23 cellular contexts compared by ENCODE assay signal in the genomic region with DNA sequence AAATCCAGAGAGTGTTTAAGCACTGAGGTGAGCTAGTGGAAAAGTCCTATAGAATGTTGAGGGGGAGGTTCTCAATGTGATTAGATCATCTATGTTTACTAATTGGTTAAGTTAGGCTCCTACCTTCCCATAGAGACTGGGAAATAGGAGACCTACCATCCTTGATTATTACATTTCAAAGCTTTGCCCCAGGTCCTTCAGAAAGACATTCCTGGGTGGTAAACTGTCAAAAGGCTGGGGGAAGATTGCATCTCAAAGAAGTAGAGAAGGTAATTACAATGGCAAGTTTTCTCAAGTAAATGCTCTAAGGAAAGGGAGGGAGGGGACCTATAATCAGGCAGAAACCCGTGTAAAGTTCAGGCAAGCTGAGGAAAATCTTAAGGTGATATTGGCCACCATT.
A peak's percentile ranks its signal among the peaks of the same experiment; 100 is the strongest.
DNase-seq lines count a peak whose midpoint lies in the region; ATAC-seq and TF ChIP-seq lines count a peak whose summit lies in the region.
"Had no signal": no experiment of that assay in that cellular context is flagged by ENCODE, and none has a peak within 500 bp of the region (broad histone marks: within the 10 kb centered on the region; RNA-seq: fewer than 3 reads in every experiment).

No MANE protein-coding gene starts in this region.

- H3K36me3 Mint-ChIP-seq in GM23338 (ENCODE audit: low read depth) (no peaks in the 10 kb centered on the region; the same call in 2 of the 3 replicates), WTC11 (peaks cover 4% of the 10 kb centered on the region)
- H3K36me3 Mint-ChIP-seq: CD14-positive monocyte; CD8-positive, alpha-beta memory T cell had no signal

- H3K9me3 Mint-ChIP-seq in GM23338 (peaks cover 13% of the 10 kb centered on the region), WTC11 (peaks cover 5% of the 10 kb centered on the region; the same call in 1 of the 2 replicates)
- H3K9me3 Mint-ChIP-seq: CD4-positive, alpha-beta T cell; CD8-positive, alpha-beta memory T cell had no signal

- H3F3A ChIP-seq in GM23338 (replicated peaks; ENCODE audit: low read depth): no peaks in the 10 kb centered on the region

- 12 to 18% (median 14%) methylated on average over 1 of the region's 1 CpG for WGBS in psoas muscle, 3 donors

- no peak overlapping the region for H3K4me3 Mint-ChIP-seq in GM23338
- H3K4me3 Mint-ChIP-seq in WTC11: no peak overlapping the region
- H3K4me3 Mint-ChIP-seq: CD14-positive monocyte; CD4-positive, alpha-beta T cell; CD8-positive, alpha-beta memory T cell had no signal

- POLR2A ChIA-PET in WTC11 (lab: Charles Lee): no interaction called here

- no peak overlapping the region for H2AFZ ChIP-seq in GM23338
- H2AFZ ChIP-seq: GM23248 had no signal

- in situ Hi-C loops in GM13977 (cut with MboI; ENCODE audit: low pct_unique_long_range_greater_than_20kb, low sequenced_read_pairs, unreplicated experiment): no loop called here

- H3K4me1 Mint-ChIP-seq in GM23338 (no peaks in the 10 kb centered on the region; the same call in 2 of the 3 replicates), WTC11 (no peaks in the 10 kb centered on the region)
- H3K4me1 Mint-ChIP-seq: CD14-positive monocyte; CD8-positive, alpha-beta memory T cell had no signal

- TF ChIP-seq CTCF in GM23338 (conservative IDR thresholded peaks at IDR 0.05; ENCODE audit: low read depth in 2 of 2) (no peak), WTC11 (IDR thresholded peaks at IDR 0.05) (no peak), psoas muscle (IDR thresholded peaks at IDR 0.05) (no peak), GM13977 (IDR thresholded peaks at IDR 0.05; ENCODE audit: extremely low read depth, insufficient read depth, missing control alignments) (no peak)

- H4K20me1 ChIP-seq in GM23338 (replicated peaks; ENCODE audit: insufficient read depth): peaks cover 7% of the 10 kb centered on the region; the same call in 1 of the 2 replicates
- H4K20me1 ChIP-seq: BLaER1 treated with 17β-estradiol and CSF1 and Interleukin-3, amounts not matched to agents 10 nM and 100 nM had no signal

- H3K27me3 Mint-ChIP-seq in GM23338 (ENCODE audit: insufficient read depth, low read depth, poor library complexity) (peaks cover 93% of the 10 kb centered on the region), WTC11 (ENCODE audit: low read depth) (peaks cover 100% of the 10 kb centered on the region)
- H3K27me3 Mint-ChIP-seq: CD4-positive, alpha-beta T cell; CD8-positive, alpha-beta memory T cell had no signal

- H3K79me2 ChIP-seq in GM23338 (replicated peaks; ENCODE audit: insufficient read depth): no peaks in the 10 kb centered on the region

- H3K9me3 ChIP-seq in psoas muscle: no peaks in the 10 kb centered on the region
- H3K9me3 ChIP-seq in effector memory CD4-positive, alpha-beta T cell (ENCODE audit: control insufficient read depth, low read length): no peaks in the 10 kb centered on the region
- H3K9me3 ChIP-seq: A549; BE2C; BLaER1 treated with 17β-estradiol and CSF1 and Interleukin-3, amounts not matched to agents 10 nM and 100 nM had no signal

- intact Hi-C loops in psoas muscle (cut with DNase I): no loop called here

- CTCF ChIA-PET in WTC11 (lab: Charles Lee): no interaction called here

- H3K9me2 ChIP-seq in GM23338 (ENCODE audit: insufficient read depth): no peaks in the 10 kb centered on the region

- ATAC-seq in GM23338 (peak; percentile 97), WTC11 (peak; percentile 76), psoas muscle (no peak)
- ATAC-seq: A549 had no signal

- H3K27ac ChIP-seq in GM23338 (ENCODE audit: low read depth): no peak overlapping the region
- no peak overlapping the region for H3K27ac ChIP-seq in psoas muscle
- no peak overlapping the region for H3K27ac ChIP-seq in effector memory CD4-positive, alpha-beta T cell (ENCODE audit: insufficient read depth, low read length, poor library complexity, severe bottlenecking)
- H3K27ac ChIP-seq: A549; BLaER1 treated with 17β-estradiol and CSF1 and Interleukin-3, amounts not matched to agents 10 nM and 100 nM; GM23248 had no signal

- H3K27ac Mint-ChIP-seq in GM23338: no peak overlapping the region
- H3K27ac Mint-ChIP-seq in WTC11: no peak overlapping the region
- H3K27ac Mint-ChIP-seq: CD14-positive monocyte; CD4-positive, alpha-beta T cell; CD8-positive, alpha-beta memory T cell had no signal

- DNase-seq in GM23338 (ENCODE audit: low spot score): peak; percentile 58
- DNase-seq in WTC11 (ENCODE audit: low spot score): no peak
- DNase-seq in iPS DF 19.7 (ENCODE audit: low read depth, low spot score): peak; percentile 9
- peak; percentile 20 for DNase-seq in iPS-NIHi7 (ENCODE audit: extremely low spot score)
- no peak for DNase-seq in psoas muscle
- DNase-seq in ureter (ENCODE audit: low spot score): no peak
- DNase-seq in effector memory CD4-positive, alpha-beta T cell: no peak
- no peak for DNase-seq in GM13977 (ENCODE audit: low spot score)
- DNase-seq: 8988T; ACHN; AML-193; BE2C; CD4-positive, alpha-beta T cell; CD8-positive, alpha-beta memory T cell; DMS 273 treated with DMSO at 0.1 percent for 48 hours; DMS79; EL; GF-D8; GM23248; HCEC 1CT had no signal

- H3K4me1 ChIP-seq in GM23338 (ENCODE audit: insufficient read depth): no peaks in the 10 kb centered on the region
- H3K4me1 ChIP-seq in psoas muscle: no peaks in the 10 kb centered on the region
- no peaks in the 10 kb centered on the region for H3K4me1 ChIP-seq in effector memory CD4-positive, alpha-beta T cell (ENCODE audit: control insufficient read depth, insufficient read depth, low read length, poor library complexity, severe bottlenecking)
- H3K4me1 ChIP-seq: A549, BE2C had no signal

- H3K36me3 ChIP-seq in GM23338 (ENCODE audit: insufficient read depth) (no peaks in the 10 kb centered on the region), psoas muscle (ENCODE audit: insufficient read depth in 1 of 2, low read depth in 1 of 2) (no peaks in the 10 kb centered on the region)
- H3K36me3 ChIP-seq in effector memory CD4-positive, alpha-beta T cell (ENCODE audit: control insufficient read depth, insufficient read depth, low read length): no peaks in the 10 kb centered on the region
- H3K36me3 ChIP-seq: BE2C; BLaER1 treated with 17β-estradiol and CSF1 and Interleukin-3, amounts not matched to agents 10 nM and 100 nM had no signal

- H3K27me3 ChIP-seq in GM23338 (ENCODE audit: insufficient read depth) (peaks cover 100% of the 10 kb centered on the region), psoas muscle (ENCODE audit: insufficient read depth in 3 of 3, low read length in 2 of 3) (no peaks in the 10 kb centered on the region)
- H3K27me3 ChIP-seq in effector memory CD4-positive, alpha-beta T cell (replicated peaks; ENCODE audit: control insufficient read depth, insufficient read depth, low read length, poor library complexity, severe bottlenecking): no peaks in the 10 kb centered on the region
- H3K27me3 ChIP-seq: BE2C; BLaER1 treated with 17β-estradiol and CSF1 and Interleukin-3, amounts not matched to agents 10 nM and 100 nM had no signal

- no peak overlapping the region for H3K4me2 ChIP-seq in GM23338
- H3K4me2 ChIP-seq: A549; BLaER1 treated with 17β-estradiol and CSF1 and Interleukin-3, amounts not matched to agents 10 nM and 100 nM had no signal

- H3K4me3 ChIP-seq in GM23338 (no peak overlapping the region), psoas muscle (no peak overlapping the region)
- no peak overlapping the region for H3K4me3 ChIP-seq in effector memory CD4-positive, alpha-beta T cell (ENCODE audit: insufficient read depth, low read depth, low read length, poor library complexity, severe bottlenecking)
- H3K4me3 ChIP-seq: A549; BLaER1 treated with 17β-estradiol and CSF1 and Interleukin-3, amounts not matched to agents 10 nM and 100 nM; GM23248 had no signal

TF ChIP-seq in GM23338, 12 proteins besides CTCF, POLR2A, EP300 and RAD21 (continues in another document):
- TF ChIP-seq POLR2AphosphoS5 (IDR thresholded peaks at IDR 0.05; ENCODE audit: low read depth) (peak; percentile 59), CREB1 (CRISPR knock-in tag; IDR thresholded peaks at IDR 0.05; ENCODE audit: low read depth) (no peak), JUNB (IDR thresholded peaks at IDR 0.05; ENCODE audit: unreplicated experiment) (no peak), EZH2phosphoT487 (IDR thresholded peaks at IDR 0.05; ENCODE audit: unreplicated experiment) (no peak), STAT1 (IDR thresholded peaks at IDR 0.05; ENCODE audit: unreplicated experiment) (no peak)

TF ChIP-seq in WTC11, 78 proteins besides CTCF, POLR2A, EP300 and RAD21 (continues in another document):
- no peak for TF ChIP-seq ZBTB21 (CRISPR knock-in tag; IDR thresholded peaks at IDR 0.05; ENCODE audit: borderline replicate concordance)
- TF ChIP-seq HMGA2 (CRISPR knock-in tag; IDR thresholded peaks at IDR 0.05): no peak
- TF ChIP-seq NR3C1 (CRISPR knock-in tag; conservative IDR thresholded peaks at IDR 0.05; ENCODE audit: low read depth): no peak
- TF ChIP-seq RELA (CRISPR knock-in tag; IDR thresholded peaks at IDR 0.05; ENCODE audit: borderline replicate concordance): no peak
- no peak for TF ChIP-seq ZBTB43 (CRISPR knock-in tag; IDR thresholded peaks at IDR 0.05)
- TF ChIP-seq, protein P1, sequence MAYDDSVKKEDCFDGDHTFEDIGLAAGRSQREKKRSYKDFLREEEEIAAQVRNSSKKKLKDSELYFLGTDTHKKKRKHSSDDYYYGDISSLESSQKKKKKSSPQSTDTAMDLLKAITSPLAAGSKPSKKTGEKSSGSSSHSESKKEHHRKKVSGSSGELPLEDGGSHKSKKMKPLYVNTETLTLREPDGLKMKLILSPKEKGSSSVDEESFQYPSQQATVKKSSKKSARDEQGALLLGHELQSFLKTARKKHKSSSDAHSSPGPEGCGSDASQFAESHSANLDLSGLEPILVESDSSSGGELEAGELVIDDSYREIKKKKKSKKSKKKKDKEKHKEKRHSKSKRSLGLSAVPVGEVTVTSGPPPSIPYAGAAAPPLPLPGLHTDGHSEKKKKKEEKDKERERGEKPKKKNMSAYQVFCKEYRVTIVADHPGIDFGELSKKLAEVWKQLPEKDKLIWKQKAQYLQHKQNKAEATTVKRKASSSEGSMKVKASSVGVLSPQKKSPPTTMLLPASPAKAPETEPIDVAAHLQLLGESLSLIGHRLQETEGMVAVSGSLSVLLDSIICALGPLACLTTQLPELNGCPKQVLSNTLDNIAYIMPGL (CRISPR knock-in tag; IDR thresholded peaks at IDR 0.05): no peak
- TF ChIP-seq TP53 (CRISPR knock-in tag; IDR thresholded peaks at IDR 0.05): no peak

Comparison
In these comparisons a context has a peak if more than half of its experiments do, and no peak if none do; other contexts are left out.
1. ATAC-seq: peak in GM23338 (single experiment) and WTC11 (single experiment); none in psoas muscle (0 of 4).
2. DNase-seq: peak in GM23338 (single experiment), iPS DF 19.7 (single experiment) and iPS-NIHi7 (single experiment); none in WTC11 (single experiment), psoas muscle (0 of 2), ureter (single experiment), effector memory CD4-positive, alpha-beta T cell (0 of 3) and GM13977 (single experiment).